8 cellular contexts compared by ENCODE assay signal in genomic region chr11:114171257-114172054, GRCh38.
DNase-seq lines count a peak whose midpoint lies in the region; ATAC-seq lines count a peak whose summit lies in the region.
"Had no signal": no experiment of that assay in that cellular context is flagged by ENCODE, and none has a peak within 500 bp of the region (broad histone marks: within the 10 kb centered on the region; RNA-seq: fewer than 3 reads in every experiment).

No MANE protein-coding gene starts in this region.

- peak overlapping the region; percentile 26 to 39 for H3K27ac ChIP-seq in mucosa of rectum (ENCODE audit: low read depth in 2 of 2, low read length in 2 of 2)
- H3K27ac ChIP-seq in thymus (ENCODE audit: low read depth): peak overlapping the region; percentile 90

- no peaks in the 10 kb centered on the region for H3K27me3 ChIP-seq in endocrine pancreas (ENCODE audit: control insufficient read depth, insufficient read depth, low read length)
- H3K27me3 ChIP-seq in mucosa of rectum (ENCODE audit: control insufficient read depth in 2 of 2, insufficient read depth in 2 of 2, low read length in 2 of 2): no peaks in the 10 kb centered on the region
- no peaks in the 10 kb centered on the region for H3K27me3 ChIP-seq in thymus (ENCODE audit: control insufficient read depth, insufficient read depth)

- no peak overlapping the region for H3K4me3 ChIP-seq in endocrine pancreas (ENCODE audit: control insufficient read depth, insufficient read depth, low read length)
- no peak overlapping the region for H3K4me3 ChIP-seq in mucosa of rectum (ENCODE audit: low read length in 2 of 2)
- H3K4me3 ChIP-seq in thymus (ENCODE audit: low read length): no peak overlapping the region

- peak; percentile 38 for DNase-seq in UCSD-AML1 (lab: John Stamatoyannopoulos, UW; ENCODE audit: unreplicated experiment)
- DNase-seq in NCI-H510A (lab: John Stamatoyannopoulos, UW): no peak
- DNase-seq in foreskin melanocyte: no peak
- DNase-seq: NCI-H1694 had no signal

- H3K9me3 ChIP-seq in endocrine pancreas (ENCODE audit: control insufficient read depth, low read length) (no peaks in the 10 kb centered on the region), mucosa of rectum (ENCODE audit: control insufficient read depth in 2 of 2, low read length in 2 of 2) (no peaks in the 10 kb centered on the region), thymus (ENCODE audit: control insufficient read depth) (no peaks in the 10 kb centered on the region)

- ATAC-seq in HG02798 (IDR thresholded peaks at IDR 0.05; ENCODE audit: poor library complexity, unreplicated experiment): no peak

- 67% methylated on average over 15 of the region's 15 CpGs for WGBS in thymus

- peaks cover 4% of the 10 kb centered on the region for H3K4me1 ChIP-seq in endocrine pancreas (ENCODE audit: control insufficient read depth, insufficient read depth, low read length)
- peaks cover 54 to 75% of the 10 kb centered on the region in 2 donors for H3K4me1 ChIP-seq in mucosa of rectum (ENCODE audit: control insufficient read depth in 2 of 2, insufficient read depth in 2 of 2, low read length in 2 of 2)
- H3K4me1 ChIP-seq in thymus (ENCODE audit: control insufficient read depth, insufficient read depth, low read length): peaks cover 87% of the 10 kb centered on the region

- H3K9ac ChIP-seq in endocrine pancreas (ENCODE audit: control insufficient read depth, insufficient read depth, low read length) (peak overlapping the region; percentile 24), mucosa of rectum (ENCODE audit: low read depth in 1 of 2, low read length in 2 of 2) (peak overlapping the region; percentile 36 to 50)

- H3K36me3 ChIP-seq in endocrine pancreas (ENCODE audit: control insufficient read depth, insufficient read depth, low read length) (no peaks in the 10 kb centered on the region), mucosa of rectum (ENCODE audit: control insufficient read depth in 2 of 2, insufficient read depth in 2 of 2, low read length in 2 of 2) (no peaks in the 10 kb centered on the region), thymus (ENCODE audit: control insufficient read depth, insufficient read depth) (no peaks in the 10 kb centered on the region)
